ENCODE assay signal across 28 cellular contexts in genomic region chr11:94153320-94153719, GRCh38. TPM values are rescaled to one million over a fixed set of nuclear protein-coding genes. Genes with fewer than 3 reads are reported as not detected.
DNase-seq lines count a peak whose midpoint lies in the region; ATAC-seq and TF ChIP-seq lines count a peak whose summit lies in the region.
"Had no signal": no experiment of that assay in that cellular context is flagged by ENCODE, and none has a peak within 500 bp of the region (broad histone marks: within the 10 kb centered on the region; RNA-seq: fewer than 3 reads in every experiment).

No MANE protein-coding gene starts in this region.

- H3K4me3 Mint-ChIP-seq in activated naive CD8-positive, alpha-beta T cell, result no peak overlapping the region
- H3K4me3 Mint-ChIP-seq in activated naive CD8-positive, alpha-beta T cell treated with anti-CD3 and anti-CD28 coated beads for 36 hours, result no peak overlapping the region
- H3K4me3 Mint-ChIP-seq in nephron progenitor cell (no peak overlapping the region), type B pancreatic cell (no peak overlapping the region)
- H3K4me3 Mint-ChIP-seq: endodermal cell, mesothelial cell of epicardium had no signal

- ATAC-seq in body of pancreas, result peak; percentile 51

- no peaks in the 10 kb centered on the region for H3K27me3 Mint-ChIP-seq in activated naive CD8-positive, alpha-beta T cell
- H3K27me3 Mint-ChIP-seq in activated naive CD8-positive, alpha-beta T cell treated with anti-CD3 and anti-CD28 coated beads for 36 hours, result no peaks in the 10 kb centered on the region
- H3K27me3 Mint-ChIP-seq in nephron progenitor cell (ENCODE audit: low read depth, poor library complexity) (no peaks in the 10 kb centered on the region), type B pancreatic cell (no peaks in the 10 kb centered on the region)

- peaks cover 12% of the 10 kb centered on the region for H3K36me3 Mint-ChIP-seq in activated naive CD8-positive, alpha-beta T cell
- H3K36me3 Mint-ChIP-seq in activated naive CD8-positive, alpha-beta T cell treated with anti-CD3 and anti-CD28 coated beads for 36 hours, result peaks cover 37% of the 10 kb centered on the region
- H3K36me3 Mint-ChIP-seq in nephron progenitor cell (ENCODE audit: low read depth), result peaks cover 43% of the 10 kb centered on the region
- peaks cover 21% of the 10 kb centered on the region for H3K36me3 Mint-ChIP-seq in type B pancreatic cell

- no peaks in the 10 kb centered on the region for H3K27me3 ChIP-seq in body of pancreas
- H3K27me3 ChIP-seq: BE2C, cardiac muscle cell, esophagus muscularis mucosa, Peyer's patch, sigmoid colon, SJCRH30 had no signal

- WGBS in body of pancreas, 2 donors, result 30 to 34% methylated on average over 3 of the region's 3 CpGs

- H3K4me1 ChIP-seq in body of pancreas, result peaks cover 51% of the 10 kb centered on the region

- no peak overlapping the region for H3K4me3 ChIP-seq in body of pancreas
- H3K4me3 ChIP-seq: cardiac muscle cell, esophagus muscularis mucosa, left ventricle myocardium inferior, Peyer's patch, sigmoid colon, SJCRH30 had no signal

- peaks cover 51% of the 10 kb centered on the region for H3K4me1 Mint-ChIP-seq in activated naive CD8-positive, alpha-beta T cell (ENCODE audit: low read depth)
- H3K4me1 Mint-ChIP-seq in activated naive CD8-positive, alpha-beta T cell treated with anti-CD3 and anti-CD28 coated beads for 36 hours, result peaks cover 45% of the 10 kb centered on the region
- H3K4me1 Mint-ChIP-seq in nephron progenitor cell (peaks cover 45% of the 10 kb centered on the region), type B pancreatic cell (ENCODE audit: unreplicated experiment) (peaks cover 43% of the 10 kb centered on the region)

- H3K27ac Mint-ChIP-seq in activated naive CD8-positive, alpha-beta T cell, result peak overlapping the region; percentile 52
- no peak overlapping the region for H3K27ac Mint-ChIP-seq in activated naive CD8-positive, alpha-beta T cell treated with anti-CD3 and anti-CD28 coated beads for 36 hours
- peak overlapping the region; percentile 93 for H3K27ac Mint-ChIP-seq in nephron progenitor cell
- peak overlapping the region; percentile 87 for H3K27ac Mint-ChIP-seq in type B pancreatic cell

- TF ChIP-seq CTCF in body of pancreas (IDR thresholded peaks at IDR 0.05) (no peak), nephron progenitor cell (IDR thresholded peaks at IDR 0.05) (no peak), type B pancreatic cell (conservative IDR thresholded peaks at IDR 0.05) (no peak)

- no peak for DNase-seq in activated naive CD8-positive, alpha-beta T cell treated with anti-CD3 and anti-CD28 coated beads for 36 hours
- DNase-seq in body of pancreas (peak in 3 of 4 donors; percentile 32 to 36 (median 33)), nephron progenitor cell (no peak), type B pancreatic cell (ENCODE audit: extremely low spot score, unreplicated experiment) (no peak), MV-4-11 (lab: John Stamatoyannopoulos, UW) (no peak), HCEC 1CT (no peak), NCI-H345 (lab: John Stamatoyannopoulos, UW) (no peak)
- DNase-seq: activated CD4-positive, alpha-beta T cell treated with anti-CD3 and anti-CD28 coated beads for 1 hour; COR-L47; DMS79 treated with DMSO at 0.1 percent for 48 hours; endodermal cell; foreskin melanocyte; hippocampal formation; IMR-90; left ventricle myocardium inferior; NCI-H1694 treated with DMSO at 0.1 percent for 48 hours; NCI-H2171; NCI-H526; Peyer's patch; posterior cingulate gyrus; sigmoid colon; SJCRH30; T-helper 1 cell had no signal

- H3K36me3 ChIP-seq in body of pancreas (replicated peaks in 1 of 2; ENCODE audit: insufficient read depth in 1 of 2, low read depth in 2 of 2), result no peaks in the 10 kb centered on the region
- H3K36me3 ChIP-seq: cardiac muscle cell, Peyer's patch, SJCRH30 had no signal

- intact Hi-C loops in body of pancreas (cut with DNase I), result no loop called here

- no peaks in the 10 kb centered on the region for H3K9me3 ChIP-seq in body of pancreas
- H3K9me3 ChIP-seq: BE2C, esophagus muscularis mucosa, left ventricle myocardium inferior, Peyer's patch, sigmoid colon, SJCRH30 had no signal

- no peak for TF ChIP-seq POLR2A in body of pancreas (IDR thresholded peaks at IDR 0.05)

- peaks cover 3% of the 10 kb centered on the region for H3K9me3 Mint-ChIP-seq in activated naive CD8-positive, alpha-beta T cell (ENCODE audit: low read depth)
- H3K9me3 Mint-ChIP-seq in activated naive CD8-positive, alpha-beta T cell treated with anti-CD3 and anti-CD28 coated beads for 36 hours, result peaks cover 6% of the 10 kb centered on the region
- H3K9me3 Mint-ChIP-seq in nephron progenitor cell, result peaks cover 24% of the 10 kb centered on the region
- H3K9me3 Mint-ChIP-seq in type B pancreatic cell, result no peaks in the 10 kb centered on the region
- H3K9me3 Mint-ChIP-seq: mesothelial cell of epicardium had no signal

- peak overlapping the region in 1 of 4 donors; percentile 33 for H3K27ac ChIP-seq in body of pancreas
- H3K27ac ChIP-seq: cardiac muscle cell, esophagus muscularis mucosa, Peyer's patch, SJCRH30 had no signal

RNA-seq across cellular contexts. Expression of gene PANX1, which starts 24.7 kb away (rescaled TPM):
- 10 to 100 TPM; 14.1 to 14.2 TPM for total RNA-seq in activated naive CD8-positive, alpha-beta T cell treated with anti-CD3 and anti-CD28 coated beads for 36 hours
- 10 to 100 TPM in 1 of 2 donors, 1 to 10 TPM in 1; 8.6 to 14.2 TPM for total RNA-seq in body of pancreas
- total RNA-seq in type B pancreatic cell (ENCODE audit: low replicate concordance), result 16.1 and 26.1 TPM in 2 replicates

Comparison
In these comparisons a context has a peak if more than half of its experiments do, and no peak if none do; other contexts are left out.
1. DNase-seq: peak in body of pancreas (3 of 4); none in activated naive CD8-positive, alpha-beta T cell treated with anti-CD3 and anti-CD28 coated beads for 36 hours (single experiment), nephron progenitor cell (single experiment), type B pancreatic cell (single experiment), MV-4-11 (single experiment), HCEC 1CT (single experiment) and NCI-H345 (single experiment).